13 cellular contexts compared by ENCODE assay signal in genomic region chr3:64443553-64444331, GRCh38.
DNase-seq lines count a peak whose midpoint lies in the region; ATAC-seq and TF ChIP-seq lines count a peak whose summit lies in the region.
"Had no signal": no experiment of that assay in that cellular context is flagged by ENCODE, and none has a peak within 500 bp of the region (broad histone marks: within the 10 kb centered on the region; RNA-seq: fewer than 3 reads in every experiment).

No MANE protein-coding gene starts in this region.

- DNase-seq in NCI-H524 (lab: John Stamatoyannopoulos, UW) = peak; percentile 14 to 47
- DNase-seq in NCI-H524 treated with DMSO at 0.1 percent for 48 hours (lab: John Stamatoyannopoulos, UW) = no peak
- DNase-seq in kidney tubule cell (ENCODE audit: low spot score) = peak; percentile 41
- no peak for DNase-seq in NCI-H1048 (lab: John Stamatoyannopoulos, UW)
- DNase-seq: ACHN, head of caudate nucleus, natural killer cell, NCI-H774 had no signal

- no peaks in the 10 kb centered on the region for H3K36me3 ChIP-seq in subcutaneous abdominal adipose tissue (ENCODE audit: control insufficient read depth in 5 of 5, insufficient read depth in 5 of 5, low read length in 5 of 5)

- ATAC-seq in GM21717 (IDR thresholded peaks at IDR 0.05; ENCODE audit: unreplicated experiment) (no peak), HG03432 (IDR thresholded peaks at IDR 0.05; ENCODE audit: unreplicated experiment) (no peak)
- ATAC-seq: natural killer cell had no signal

- H3K9me3 ChIP-seq in subcutaneous abdominal adipose tissue (ENCODE audit: control insufficient read depth in 5 of 5, low read length in 5 of 5) = no peaks in the 10 kb centered on the region

- H3K27me3 ChIP-seq in subcutaneous abdominal adipose tissue (ENCODE audit: control insufficient read depth in 5 of 5, insufficient read depth in 4 of 5, low read length in 5 of 5) = peaks cover 0 to 13% (median 6%) of the 10 kb centered on the region in 5 donors

- peaks cover 47% of the 10 kb centered on the region for H3K27me3 Mint-ChIP-seq in brain

- peaks cover 66% of the 10 kb centered on the region for H3K4me1 Mint-ChIP-seq in brain
- H3K4me1 Mint-ChIP-seq: natural killer cell had no signal

- H3K4me3 Mint-ChIP-seq in brain = peak overlapping the region; percentile 76 to 89 (median 84)
- H3K4me3 Mint-ChIP-seq: natural killer cell; T-helper 1 cell treated with Interleukin-12 subunit alpha and Interleukin-12 subunit beta and Interleukin-4 antibody, amounts not matched to agents 30 μg/mL and 1 μg/mL, for 36 hours had no signal

- no peak for TF ChIP-seq CTCF in brain (conservative IDR thresholded peaks at IDR 0.05)

- peak overlapping the region; percentile 8 to 84 (median 17) for H3K27ac Mint-ChIP-seq in brain
- H3K27ac Mint-ChIP-seq: natural killer cell; T-helper 1 cell treated with Interleukin-12 subunit alpha and Interleukin-12 subunit beta and Interleukin-4 antibody, amounts not matched to agents 30 μg/mL and 1 μg/mL, for 36 hours had no signal

- no peaks in the 10 kb centered on the region for H3K36me3 Mint-ChIP-seq in brain
- H3K36me3 Mint-ChIP-seq: natural killer cell had no signal

- no peaks in the 10 kb centered on the region for H3K9me3 Mint-ChIP-seq in brain
- H3K9me3 Mint-ChIP-seq: natural killer cell; T-helper 1 cell treated with Interleukin-12 subunit alpha and Interleukin-12 subunit beta and Interleukin-4 antibody, amounts not matched to agents 30 μg/mL and 1 μg/mL, for 36 hours had no signal

- no peak overlapping the region for H3K27ac ChIP-seq in subcutaneous abdominal adipose tissue (ENCODE audit: low read depth, low read length)

- no peak overlapping the region for H3K9ac ChIP-seq in subcutaneous abdominal adipose tissue (ENCODE audit: low read length in 5 of 5)

- peak overlapping the region in 3 of 5 donors; percentile 24 to 65 (median 49) for H3K4me3 ChIP-seq in subcutaneous abdominal adipose tissue (ENCODE audit: low read depth in 1 of 5, low read length in 5 of 5)

- H3K4me1 ChIP-seq in subcutaneous abdominal adipose tissue (ENCODE audit: control insufficient read depth in 5 of 5, insufficient read depth in 5 of 5, low read length in 5 of 5) = peaks cover 0 to 20% (median 15%) of the 10 kb centered on the region in 5 donors

Comparison
In these comparisons a context has a peak if more than half of its experiments do, and no peak if none do; other contexts are left out.
1. DNase-seq: peak in NCI-H524 (2 of 2) and kidney tubule cell (single experiment); none in NCI-H524 treated with DMSO at 0.1 percent for 48 hours (single experiment) and NCI-H1048 (single experiment).